In genomic region chr20:33298391-33298790, GRCh38 we compare ENCODE assay signal across 13 cellular contexts. TPM values are rescaled to one million over a fixed set of nuclear protein-coding genes. Genes with fewer than 3 reads are reported as not detected.
"Had no signal": no experiment of that assay in that cellular context is flagged by ENCODE, and none has a peak within 500 bp of the region (broad histone marks: within the 10 kb centered on the region; RNA-seq: fewer than 3 reads in every experiment).

No MANE protein-coding gene starts in this region.

- H3K4me1 ChIP-seq: vagina had no signal

- H3K9me3 ChIP-seq: tibial nerve, vagina had no signal

- H3K4me3 Mint-ChIP-seq: activated naive CD8-positive, alpha-beta T cell; activated T-cell treated with anti-CD3 and anti-CD28 coated beads, Interleukin-2, amount 50 U/mL, for 4 hours; dendritic cell treated with granulocyte-macrophage colony-stimulating factor and Interleukin-4, amounts not matched to agents 40 ng/mL and 50 ng/mL, for 4 days; effector memory CD8-positive, alpha-beta T cell; immature natural killer cell; stimulated activated memory B cell treated with anti-CD40 and anti-IgM and Interleukin-4, amounts not matched to agents 10 μg/mL and 1 μg/mL and 100 μg/mL, for 72 hours had no signal

- H3K27me3 Mint-ChIP-seq: activated naive CD8-positive, alpha-beta T cell had no signal

- H3K27ac ChIP-seq: brain microvascular endothelial cell, skin epidermis, tibial nerve, vagina had no signal

- H3K27ac Mint-ChIP-seq: activated naive CD8-positive, alpha-beta T cell; dendritic cell treated with granulocyte-macrophage colony-stimulating factor and Interleukin-4, amounts not matched to agents 40 ng/mL and 50 ng/mL, for 4 days; effector memory CD8-positive, alpha-beta T cell; immature natural killer cell; naive thymus-derived CD4-positive, alpha-beta T cell; stimulated activated memory B cell treated with anti-CD40 and anti-IgM and Interleukin-4, amounts not matched to agents 10 μg/mL and 1 μg/mL and 100 μg/mL, for 72 hours had no signal

- H3K9me3 Mint-ChIP-seq: activated T-cell treated with anti-CD3 and anti-CD28 coated beads, Interleukin-2, amount 50 U/mL, for 4 hours; dendritic cell treated with granulocyte-macrophage colony-stimulating factor and Interleukin-4, amounts not matched to agents 40 ng/mL and 50 ng/mL, for 4 days; effector memory CD8-positive, alpha-beta T cell; immature natural killer cell; naive thymus-derived CD4-positive, alpha-beta T cell; stimulated activated memory B cell treated with anti-CD40 and anti-IgM and Interleukin-4, amounts not matched to agents 10 μg/mL and 1 μg/mL and 100 μg/mL, for 72 hours had no signal

- H3K36me3 Mint-ChIP-seq: activated naive CD8-positive, alpha-beta T cell; immature natural killer cell; naive thymus-derived CD4-positive, alpha-beta T cell; stimulated activated memory B cell treated with anti-CD40 and anti-IgM and Interleukin-4, amounts not matched to agents 10 μg/mL and 1 μg/mL and 100 μg/mL, for 72 hours had no signal

- H3K4me1 Mint-ChIP-seq: immature natural killer cell had no signal

- H3K27me3 ChIP-seq: brain microvascular endothelial cell, tibial nerve, vagina had no signal

RNA-seq across cellular contexts. Expression of gene BPIFB1, which starts 15.4 kb away (rescaled TPM):
- total RNA-seq: activated T-cell treated with anti-CD3 and anti-CD28 coated beads, Interleukin-2, amount 50 U/mL, for 4 hours; epithelial cell of proximal tubule; mononuclear cell; naive thymus-derived CD4-positive, alpha-beta T cell; tibial nerve; vagina had no signal
